Comparison of ENCODE assay signal across 20 cellular contexts in genomic region chr22:49182416-49182815, GRCh38.
DNase-seq lines count a peak whose midpoint lies in the region; ATAC-seq, FAIRE-seq and TF ChIP-seq lines count a peak whose summit lies in the region.
"Had no signal": no experiment of that assay in that cellular context is flagged by ENCODE, and none has a peak within 500 bp of the region (broad histone marks: within the 10 kb centered on the region; RNA-seq: fewer than 3 reads in every experiment).

No MANE protein-coding gene starts in this region.

- no peaks in the 10 kb centered on the region for H3K9me3 ChIP-seq in HepG2 (ENCODE audit: low read length)
- no peaks in the 10 kb centered on the region for H3K9me3 ChIP-seq in right lobe of liver
- no peaks in the 10 kb centered on the region for H3K9me3 ChIP-seq in liver (ENCODE audit: control insufficient read depth in 4 of 4, low read length in 3 of 4)
- H3K9me3 ChIP-seq in osteoblast (ENCODE audit: low read depth, low read length) = no peaks in the 10 kb centered on the region
- H3K9me3 ChIP-seq: BLaER1 had no signal

- TF ChIP-seq POLR2A in HepG2 (IDR thresholded peaks at IDR 0.05; ENCODE audit: insufficient read depth in 1 of 2, low read depth in 2 of 2, low read length in 2 of 2) (no peak), right lobe of liver (IDR thresholded peaks at IDR 0.05) (no peak)

- CTCF ChIA-PET in HepG2 (lab: Yijun Ruan, JAX; ENCODE audit: low intra/inter-chr PET ratio, low total read pairs) = no interaction called here

- FAIRE-seq in HepG2 (lab: Jason Lieb, UNC) = no peak
- FAIRE-seq: GM12892, GM18507, H54, HTR-8/SVneo had no signal

- intact Hi-C loops in HepG2 (cut with micrococcal nuclease; ENCODE audit: unreplicated experiment) = no loop called here
- intact Hi-C loops in right lobe of liver (cut with DNase I) = no loop called here

- TF ChIP-seq RAD21 in HepG2 (CRISPR knock-in tag; IDR thresholded peaks at IDR 0.05) = no peak
- TF ChIP-seq RAD21 in liver (IDR thresholded peaks at IDR 0.05) = no peak

- in situ Hi-C loops in HepG2 (cut with HindIII; ENCODE audit: extremely low pct_ligation_motif_present, low pct_unique_long_range_greater_than_20kb) = no loop called here

- H3K4me2 ChIP-seq in HepG2 (ENCODE audit: low read depth, low read length) = no peak overlapping the region
- no peak overlapping the region for H3K4me2 ChIP-seq in osteoblast (ENCODE audit: insufficient read depth, low read length)
- H3K4me2 ChIP-seq: BLaER1 had no signal

- no TSS peak for BruUV-seq in HepG2 (replicated peaks; lab: Mats Ljungman, UMichigan)

- H3K27me3 ChIP-seq in HepG2 (ENCODE audit: control insufficient read depth in 1 of 2, insufficient read depth in 2 of 2, low read length in 2 of 2) = peaks cover 3 to 22% of the 10 kb centered on the region in 2 experiments; a peak in 3 of 5 replicates
- H3K27me3 ChIP-seq in right lobe of liver = no peaks in the 10 kb centered on the region
- H3K27me3 ChIP-seq in liver (ENCODE audit: control insufficient read depth in 4 of 4, insufficient read depth in 4 of 4, low read length in 3 of 4) = no peaks in the 10 kb centered on the region
- no peaks in the 10 kb centered on the region for H3K27me3 ChIP-seq in osteoblast (ENCODE audit: insufficient read depth, low read length)
- H3K27me3 ChIP-seq: BLaER1 had no signal

- H3K9ac ChIP-seq in HepG2 (ENCODE audit: insufficient read depth, low read depth, low read length) (no peak overlapping the region), liver (ENCODE audit: low read depth in 1 of 2, low read length in 2 of 2) (no peak overlapping the region)
- H3K9ac ChIP-seq: BLaER1, GM23248 had no signal

- WGBS in HepG2 (ENCODE audit: low lambda C conversion rate) = 70% methylated on average over 12 of the region's 20 CpGs
- no CpG with 5 or more reads among the region's 20 CpGs for WGBS in right lobe of liver (ENCODE audit: insufficient coverage, low coverage, low lambda C conversion rate, missing lambda C conversion rate)
- 75% methylated on average over 20 of the region's 20 CpGs for WGBS in liver

- H3K79me2 ChIP-seq in HepG2 (ENCODE audit: insufficient read depth, low read length) = no peaks in the 10 kb centered on the region
- H3K79me2 ChIP-seq in osteoblast (ENCODE audit: insufficient read depth, low read length) = no peaks in the 10 kb centered on the region

- H3K36me3 ChIP-seq in HepG2 (replicated peaks in 1 of 2; ENCODE audit: control insufficient read depth in 1 of 2, insufficient read depth in 2 of 2, low read length in 2 of 2) (no peaks in the 10 kb centered on the region), right lobe of liver (no peaks in the 10 kb centered on the region), liver (ENCODE audit: control insufficient read depth in 4 of 4, insufficient read depth in 3 of 4, low read depth in 1 of 4, low read length in 3 of 4) (no peaks in the 10 kb centered on the region), osteoblast (ENCODE audit: insufficient read depth, low read length) (no peaks in the 10 kb centered on the region)
- H3K36me3 ChIP-seq: BLaER1 had no signal

- DNase-seq in HepG2 (ENCODE audit: low spot score) (no peak), right lobe of liver (no peak), osteoblast (ENCODE audit: insufficient read length, low spot score, missing footprints) (peak; percentile 80), caudate nucleus (lab: John Stamatoyannopoulos, UW) (no peak)
- DNase-seq: 8988T; CD4-positive, alpha-beta memory T cell; DMS153; DMS79; GDM1; GM23248; HFFc6 had no signal

- no peak overlapping the region for H3K4me3 ChIP-seq in HepG2 (replicated peaks in 1 of 3; ENCODE audit: insufficient read depth in 1 of 3, low read depth in 2 of 3, low read length in 3 of 3)
- H3K4me3 ChIP-seq in right lobe of liver = no peak overlapping the region
- no peak overlapping the region for H3K4me3 ChIP-seq in liver (ENCODE audit: low read depth in 1 of 3, low read length in 3 of 3)
- no peak overlapping the region for H3K4me3 ChIP-seq in osteoblast (ENCODE audit: insufficient read depth, low read length)
- H3K4me3 ChIP-seq: BLaER1, GM23248 had no signal

- no peak for TF ChIP-seq CTCF in HepG2 (CRISPR knock-in tag; IDR thresholded peaks at IDR 0.05)
- no peak for TF ChIP-seq CTCF in right lobe of liver (IDR thresholded peaks at IDR 0.05)
- no peak for TF ChIP-seq CTCF in liver (IDR thresholded peaks at IDR 0.05; ENCODE audit: low read depth, low read length, missing input control)
- no peak for TF ChIP-seq CTCF in osteoblast (IDR thresholded peaks at IDR 0.05; ENCODE audit: extremely low read depth, low read depth, low read length)

- POLR2A ChIA-PET in HepG2 (lab: Yijun Ruan, JAX) = no interaction called here

- H3K4me1 ChIP-seq in HepG2 (ENCODE audit: insufficient read depth, low read length) (peaks cover 21% of the 10 kb centered on the region), right lobe of liver (peaks cover 0 to 39% (median 12%) of the 10 kb centered on the region in 4 donors), liver (ENCODE audit: control insufficient read depth in 4 of 4, insufficient read depth in 4 of 4, low read length in 3 of 4) (peaks cover 14 to 38% (median 27%) of the 10 kb centered on the region in 4 donors), osteoblast (ENCODE audit: insufficient read depth, low read length) (no peaks in the 10 kb centered on the region)

- no peaks in the 10 kb centered on the region for H4K20me1 ChIP-seq in HepG2 (ENCODE audit: insufficient read depth, low read length)
- H4K20me1 ChIP-seq in osteoblast (ENCODE audit: insufficient read depth, low read length) = no peaks in the 10 kb centered on the region
- H4K20me1 ChIP-seq: BLaER1 had no signal

- no peak overlapping the region for H2AFZ ChIP-seq in HepG2 (ENCODE audit: low read length)
- no peak overlapping the region for H2AFZ ChIP-seq in osteoblast (ENCODE audit: low read length)
- H2AFZ ChIP-seq: GM23248 had no signal

- H3K27ac ChIP-seq in HepG2 (ENCODE audit: extremely low read length, insufficient read depth, low read length) = no peak overlapping the region
- H3K27ac ChIP-seq in right lobe of liver = no peak overlapping the region
- peak overlapping the region; percentile 19 to 58 for H3K27ac ChIP-seq in liver (ENCODE audit: low read depth in 1 of 2, low read length in 2 of 2)
- H3K27ac ChIP-seq in osteoblast (ENCODE audit: low read depth, low read length) = no peak overlapping the region
- H3K27ac ChIP-seq in caudate nucleus (ENCODE audit: low read depth, low read length) = no peak overlapping the region
- H3K27ac ChIP-seq: BLaER1, GM23248 had no signal

- no peak for ATAC-seq in HepG2
- ATAC-seq in right lobe of liver = no peak
- no peak for ATAC-seq in GM19351 (IDR thresholded peaks at IDR 0.05; ENCODE audit: unreplicated experiment)
- ATAC-seq in GM21825 (IDR thresholded peaks at IDR 0.05; ENCODE audit: unreplicated experiment) = no peak
- ATAC-seq: HCT116 had no signal

- TF ChIP-seq EP300 in HepG2 (IDR thresholded peaks at IDR 0.05; ENCODE audit: low read depth in 2 of 2, low read length in 2 of 2) (no peak), HepG2 (CRISPR knock-in tag; IDR thresholded peaks at IDR 0.05; ENCODE audit: borderline replicate concordance) (no peak)

TF ChIP-seq in HepG2, 621 proteins besides CTCF, POLR2A, EP300 and RAD21:
- no peak for TF ChIP-seq ZBTB1 (CRISPR knock-in tag; IDR thresholded peaks at IDR 0.05; ENCODE audit: borderline replicate concordance)
- TF ChIP-seq MNT (IDR thresholded peaks at IDR 0.05) = 0 out of 2 replicates have a peak, but pooled peaks have one; percentile 23

TF ChIP-seq in liver, 16 proteins besides CTCF, POLR2A, EP300 and RAD21 (continues in another document):
- TF ChIP-seq YY1 (IDR thresholded peaks at IDR 0.05) = no peak
- no peak for TF ChIP-seq EGR1 (IDR thresholded peaks at IDR 0.05; ENCODE audit: low read depth in 2 of 2)
- TF ChIP-seq SP1 (IDR thresholded peaks at IDR 0.05) = no peak
- no peak for TF ChIP-seq GABPA (IDR thresholded peaks at IDR 0.05 in 1 of 2, conservative IDR thresholded peaks at IDR 0.05 in 1 of 2)
- no peak for TF ChIP-seq ZBTB33 (IDR thresholded peaks at IDR 0.05)
- no peak for TF ChIP-seq FOXA2 (IDR thresholded peaks at IDR 0.05)
- TF ChIP-seq NR2F2 (IDR thresholded peaks at IDR 0.05) = no peak
- TF ChIP-seq REST (IDR thresholded peaks at IDR 0.05) = no peak

Comparison
In these comparisons a context has a peak if more than half of its experiments do, and no peak if none do; other contexts are left out.
1. H3K27ac ChIP-seq: peak in liver (2 of 2); none in HepG2 (single experiment), right lobe of liver (0 of 3), osteoblast (single experiment) and caudate nucleus (single experiment).